ENCODE assay signal across 22 cellular contexts in genomic region chr5:43780586-43780985, GRCh38.
A peak's percentile ranks its signal among the peaks of the same experiment; 100 is the strongest.
DNase-seq lines count a peak whose midpoint lies in the region; ATAC-seq, FAIRE-seq and TF ChIP-seq lines count a peak whose summit lies in the region.
"Had no signal": no experiment of that assay in that cellular context is flagged by ENCODE, and none has a peak within 500 bp of the region (broad histone marks: within the 10 kb centered on the region; RNA-seq: fewer than 3 reads in every experiment).

No MANE protein-coding gene starts in this region.

- no peak for DNase-seq in H54 (ENCODE audit: insufficient read length, low spot score)
- DNase-seq in amniotic epithelial cell (ENCODE audit: low read depth): peak; percentile 27
- peak; percentile 94 for DNase-seq in fibroblast of mammary gland (ENCODE audit: low read depth)
- no peak for DNase-seq in thoracic aorta (ENCODE audit: low spot score)
- no peak for DNase-seq in NCI-H2171 (lab: John Stamatoyannopoulos, UW)
- DNase-seq in DMS153 (lab: John Stamatoyannopoulos, UW): no peak
- DNase-seq: activated naive CD8-positive, alpha-beta T cell treated with anti-CD3 and anti-CD28 coated beads, Interleukin-2, amount 10 ng/mL, durations not matched to agents 7 days and 5 days; central memory CD4-positive, alpha-beta T cell; erythroblast; GDM1; islet precursor cell; lower lobe of right lung; NCI-H2029 treated with DMSO at 0.1 percent for 48 hours; NCI-H524; pancreas; right lobe of liver; stimulated activated naive B cell treated with anti-CD40 and anti-IgM and Interleukin-4, amounts not matched to agents 10 μg/mL and 1 μg/mL and 100 μg/mL, for 72 hours; trophoblast cell had no signal

- no peaks in the 10 kb centered on the region for H3K36me3 ChIP-seq in thoracic aorta
- H3K36me3 ChIP-seq: BLaER1 treated with 17β-estradiol and CSF1 and Interleukin-3, amounts not matched to agents 10 nM and 100 nM; lower lobe of right lung; pancreas; right lobe of liver had no signal

- ATAC-seq in thoracic aorta (ENCODE audit: insufficient number of reproducible peaks, low FRiP score, low read depth) (no peak), HG03442 (IDR thresholded peaks at IDR 0.05; ENCODE audit: unreplicated experiment) (no peak)
- ATAC-seq: lower lobe of right lung; pancreas; right lobe of liver; stimulated activated naive B cell treated with anti-CD40 and anti-IgM and Interleukin-4, amounts not matched to agents 10 μg/mL and 1 μg/mL and 100 μg/mL, for 72 hours had no signal

- H3K4me1 ChIP-seq in thoracic aorta (ENCODE audit: control insufficient read depth in 1 of 2, low read depth in 2 of 2): peaks cover 0 to 5% of the 10 kb centered on the region in 2 donors
- H3K4me1 ChIP-seq: BLaER1 treated with 17β-estradiol and CSF1 and Interleukin-3, amounts not matched to agents 10 nM and 100 nM; lower lobe of right lung; pancreas; right lobe of liver had no signal

- peak overlapping the region; percentile 5 to 34 for H3K27ac ChIP-seq in thoracic aorta
- H3K27ac ChIP-seq: BLaER1 treated with 17β-estradiol and CSF1 and Interleukin-3, amounts not matched to agents 10 nM and 100 nM; lower lobe of right lung; pancreas; right lobe of liver; RWPE1 had no signal

- TF ChIP-seq CTCF in fibroblast of mammary gland (conservative IDR thresholded peaks at IDR 0.05; ENCODE audit: control insufficient read depth, insufficient read depth, low read depth, low read length) (no peak), thoracic aorta (IDR thresholded peaks at IDR 0.05) (no peak)

- no peak overlapping the region for H3K4me3 ChIP-seq in fibroblast of mammary gland (ENCODE audit: control insufficient read depth, low read depth, low read length)
- H3K4me3 ChIP-seq in thoracic aorta: no peak overlapping the region
- H3K4me3 ChIP-seq: BLaER1 treated with 17β-estradiol and CSF1 and Interleukin-3, amounts not matched to agents 10 nM and 100 nM; lower lobe of right lung; pancreas; right lobe of liver had no signal

- no peaks in the 10 kb centered on the region for H3K27me3 ChIP-seq in thoracic aorta (replicated peaks; ENCODE audit: insufficient read depth)
- H3K27me3 ChIP-seq: BLaER1 treated with 17β-estradiol and CSF1 and Interleukin-3, amounts not matched to agents 10 nM and 100 nM; pancreas; right lobe of liver had no signal

- no peaks in the 10 kb centered on the region for H3K9me3 ChIP-seq in thoracic aorta
- H3K9me3 ChIP-seq: BLaER1 treated with 17β-estradiol and CSF1 and Interleukin-3, amounts not matched to agents 10 nM and 100 nM; lower lobe of right lung; pancreas; right lobe of liver had no signal

- peak; percentile 41 for FAIRE-seq in H54 (lab: Jason Lieb, UNC)
- FAIRE-seq: D721Med, pancreas had no signal

- no peak for TF ChIP-seq POLR2A in H54 (IDR thresholded peaks at IDR 0.05; ENCODE audit: low read depth, low read length)

Comparison
In these comparisons a context has a peak if more than half of its experiments do, and no peak if none do; other contexts are left out.
1. DNase-seq: peak in amniotic epithelial cell (single experiment) and fibroblast of mammary gland (single experiment); none in H54 (single experiment), thoracic aorta (single experiment), NCI-H2171 (single experiment) and DMS153 (single experiment).